Comparison of ENCODE assay signal across 24 cellular contexts in the genomic region with DNA sequence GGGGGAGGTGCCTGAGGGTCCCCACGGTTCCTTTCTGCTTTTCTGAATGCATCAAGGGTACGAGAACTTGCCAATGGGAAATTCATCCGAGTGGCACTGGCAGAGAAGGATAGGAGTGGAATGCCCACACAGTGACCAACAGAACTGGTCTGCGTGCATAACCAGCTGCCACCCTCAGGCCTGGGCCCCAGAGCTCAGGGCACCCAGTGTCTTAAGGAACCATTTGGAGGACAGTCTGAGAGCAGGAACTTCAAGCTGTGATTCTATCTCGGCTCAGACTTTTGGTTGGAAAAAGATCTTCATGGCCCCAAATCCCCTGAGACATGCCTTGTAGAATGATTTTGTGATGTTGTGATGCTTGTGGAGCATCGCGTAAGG.
DNase-seq lines count a peak whose midpoint lies in the region; ATAC-seq and TF ChIP-seq lines count a peak whose summit lies in the region.
"Had no signal": no experiment of that assay in that cellular context is flagged by ENCODE, and none has a peak within 500 bp of the region (broad histone marks: within the 10 kb centered on the region; RNA-seq: fewer than 3 reads in every experiment).

No MANE protein-coding gene starts in this region.

- H3K4me3 ChIP-seq in SK-N-MC: peak overlapping the region; percentile 67
- H3K4me3 ChIP-seq: A549; BLaER1 treated with 17β-estradiol and CSF1 and Interleukin-3, amounts not matched to agents 10 nM and 100 nM; GM12878; MG63 had no signal

- H3K9me3 Mint-ChIP-seq in mesothelial cell of epicardium (no peaks in the 10 kb centered on the region), type B pancreatic cell (no peaks in the 10 kb centered on the region)
- H3K9me3 Mint-ChIP-seq: CD4-positive, alpha-beta T cell had no signal

- H3K4me1 Mint-ChIP-seq in mesothelial cell of epicardium (peaks cover 30% of the 10 kb centered on the region), type B pancreatic cell (ENCODE audit: unreplicated experiment) (peaks cover 44% of the 10 kb centered on the region)

- H3K27ac ChIP-seq in SK-N-MC: peak overlapping the region; percentile 82
- H3K27ac ChIP-seq: A549; BLaER1 treated with 17β-estradiol and CSF1 and Interleukin-3, amounts not matched to agents 10 nM and 100 nM had no signal

- peak overlapping the region; percentile 59 for H3K27ac Mint-ChIP-seq in mesothelial cell of epicardium
- peak overlapping the region; percentile 75 for H3K27ac Mint-ChIP-seq in type B pancreatic cell
- H3K27ac Mint-ChIP-seq: CD4-positive, alpha-beta T cell had no signal

- H3K36me3 Mint-ChIP-seq in mesothelial cell of epicardium: no peaks in the 10 kb centered on the region
- H3K36me3 Mint-ChIP-seq in type B pancreatic cell: no peaks in the 10 kb centered on the region

- H3K9ac ChIP-seq in SK-N-MC (ENCODE audit: insufficient read length): no peak overlapping the region
- H3K9ac ChIP-seq: BLaER1 treated with 17β-estradiol and CSF1 and Interleukin-3, amounts not matched to agents 10 nM and 100 nM had no signal

- H3K27me3 Mint-ChIP-seq in mesothelial cell of epicardium (ENCODE audit: low read depth) (peaks cover 3% of the 10 kb centered on the region), type B pancreatic cell (no peaks in the 10 kb centered on the region)

- H3K4me3 Mint-ChIP-seq in mesothelial cell of epicardium: no peak overlapping the region
- H3K4me3 Mint-ChIP-seq in type B pancreatic cell: no peak overlapping the region
- H3K4me3 Mint-ChIP-seq: CD4-positive, alpha-beta T cell had no signal

- TF ChIP-seq CTCF in mesothelial cell of epicardium (IDR thresholded peaks at IDR 0.05; ENCODE audit: unreplicated experiment): no peak
- TF ChIP-seq CTCF in type B pancreatic cell (conservative IDR thresholded peaks at IDR 0.05): no peak

- ATAC-seq in esophagus mucosa (peak; percentile 39), GM21737 (IDR thresholded peaks at IDR 0.05; ENCODE audit: unreplicated experiment) (no peak)
- ATAC-seq: A549, GM12878 had no signal

- no peaks in the 10 kb centered on the region for H3K36me3 ChIP-seq in SK-N-MC (ENCODE audit: insufficient read depth, low read length)
- H3K36me3 ChIP-seq: BLaER1 treated with 17β-estradiol and CSF1 and Interleukin-3, amounts not matched to agents 10 nM and 100 nM; MG63 had no signal

- DNase-seq in SK-N-MC (ENCODE audit: low read depth, low spot score) (no peak), mesothelial cell of epicardium (ENCODE audit: low spot score in 2 of 2, unreplicated experiment in 2 of 2) (no peak), type B pancreatic cell (ENCODE audit: extremely low spot score, unreplicated experiment) (no peak), dermis blood vessel endothelial cell (no peak), NCI-H524 treated with DMSO at 0.1 percent for 48 hours (lab: John Stamatoyannopoulos, UW) (no peak)
- DNase-seq: AML-193; CD4-positive, alpha-beta T cell; GOT3; HCEC 1CT; IMR-90; KG1; MG63; NCI-H1105 treated with DMSO at 0.1 percent for 48 hours; NCI-H146; NCI-H1930; NCI-H2107; NCI-H446; RPMI8226; SHP77 treated with DMSO at 0.1 percent for 48 hours had no signal

- no peaks in the 10 kb centered on the region for H3K9me3 ChIP-seq in SK-N-MC (ENCODE audit: low read depth, low read length)
- H3K9me3 ChIP-seq: A549; BLaER1 treated with 17β-estradiol and CSF1 and Interleukin-3, amounts not matched to agents 10 nM and 100 nM; MG63 had no signal
